In genomic region chr10:42963302-42963701, GRCh38 we compare ENCODE assay signal across 20 cellular contexts.
A peak's percentile ranks its signal among the peaks of the same experiment; 100 is the strongest.
DNase-seq lines count a peak whose midpoint lies in the region; ATAC-seq, FAIRE-seq and TF ChIP-seq lines count a peak whose summit lies in the region.
"Had no signal": no experiment of that assay in that cellular context is flagged by ENCODE, and none has a peak within 500 bp of the region (broad histone marks: within the 10 kb centered on the region; RNA-seq: fewer than 3 reads in every experiment).

No MANE protein-coding gene starts in this region.

- peaks cover 13% of the 10 kb centered on the region for H3K4me1 Mint-ChIP-seq in GM23338
- H3K4me1 Mint-ChIP-seq: T-cell had no signal

- H3K27me3 ChIP-seq in GM23338 (ENCODE audit: insufficient read depth) (no peaks in the 10 kb centered on the region), K562 (ENCODE audit: control insufficient read depth in 2 of 2, insufficient read depth in 2 of 2, low read length in 2 of 2) (peaks cover 0 to 4% of the 10 kb centered on the region in 2 experiments; a peak in 2 of 5 replicates), osteoblast (ENCODE audit: insufficient read depth, low read length) (no peaks in the 10 kb centered on the region)

- H3F3A ChIP-seq in GM23338 (replicated peaks; ENCODE audit: low read depth) = no peaks in the 10 kb centered on the region

- 1% methylated on average over 6 of the region's 7 CpGs for WGBS in K562 (ENCODE audit: insufficient coverage, low coverage, missing lambda C conversion rate)

- H3K4me1 ChIP-seq in GM23338 (ENCODE audit: insufficient read depth) = no peaks in the 10 kb centered on the region
- peaks cover 0 to 5% of the 10 kb centered on the region in 2 experiments; a peak in 2 of 5 replicates for H3K4me1 ChIP-seq in K562 (replicated peaks in 1 of 2; ENCODE audit: control insufficient read depth in 2 of 2, insufficient read depth in 2 of 2, low read length in 2 of 2)
- H3K4me1 ChIP-seq in osteoblast (ENCODE audit: insufficient read depth, low read length) = no peaks in the 10 kb centered on the region

- no peaks in the 10 kb centered on the region for H3K9me1 ChIP-seq in K562 (ENCODE audit: control insufficient read depth, insufficient read depth, low read length)

- H3K27ac ChIP-seq in GM23338 (ENCODE audit: low read depth) = no peak overlapping the region
- H3K27ac ChIP-seq in K562 (ENCODE audit: extremely low read depth, low read depth, low read length) = no peak overlapping the region
- no peak overlapping the region for H3K27ac ChIP-seq in osteoblast (ENCODE audit: low read depth, low read length)

- in situ Hi-C loops in K562 (cut with MboI) = no loop called here

- H3K27me3 Mint-ChIP-seq in GM23338 (ENCODE audit: insufficient read depth, low read depth, poor library complexity) = peaks cover 6% of the 10 kb centered on the region

- POLR2A ChIA-PET in K562 (lab: Yijun Ruan, JAX) = interaction anchor here (0.9 kb wide), 1 partner anchor 13 kb away, joined by 3 read pairs; no protein-coding TSS in a partner anchor

- BruUV-seq in K562 (replicated peaks; lab: Mats Ljungman, UMichigan) = no TSS peak

- no peak overlapping the region for H2AFZ ChIP-seq in GM23338
- no peak overlapping the region for H2AFZ ChIP-seq in K562 (ENCODE audit: low read depth, low read length)
- no peak overlapping the region for H2AFZ ChIP-seq in osteoblast (ENCODE audit: low read length)

- no peak for FAIRE-seq in K562 (lab: Jason Lieb, UNC)
- FAIRE-seq: RCC 7860 had no signal

- no peaks in the 10 kb centered on the region for H3K9me2 ChIP-seq in GM23338 (ENCODE audit: insufficient read depth)

- H3K27ac Mint-ChIP-seq in GM23338 = no peak overlapping the region
- H3K27ac Mint-ChIP-seq: T-cell had no signal

- H3K79me2 ChIP-seq in GM23338 (replicated peaks; ENCODE audit: insufficient read depth) (no peaks in the 10 kb centered on the region), K562 (ENCODE audit: control insufficient read depth, insufficient read depth, low read length) (no peaks in the 10 kb centered on the region), osteoblast (ENCODE audit: insufficient read depth, low read length) (no peaks in the 10 kb centered on the region)

- H3K4me3 Mint-ChIP-seq in GM23338 = no peak overlapping the region
- H3K4me3 Mint-ChIP-seq: T-cell had no signal

- intact Hi-C loops in K562 (cut with micrococcal nuclease) = no loop called here

- TF ChIP-seq CTCF in GM23338 (conservative IDR thresholded peaks at IDR 0.05; ENCODE audit: low read depth in 2 of 2) (no peak), K562 (IDR thresholded peaks at IDR 0.05 in 2 of 3, conservative IDR thresholded peaks at IDR 0.05 in 1 of 3; ENCODE audit: insufficient read depth in 2 of 3, low read depth in 1 of 3, low read length in 3 of 3) (no peak), osteoblast (IDR thresholded peaks at IDR 0.05; ENCODE audit: extremely low read depth, low read depth, low read length) (no peak)

- no peak for TF ChIP-seq RAD21 in K562 (CRISPR knock-in tag; conservative IDR thresholded peaks at IDR 0.05 in 1 of 2, IDR thresholded peaks at IDR 0.05 in 1 of 2)

- H3K9me3 ChIP-seq in K562 (replicated peaks; ENCODE audit: control insufficient read depth, insufficient read depth, low read depth, low read length) (no peaks in the 10 kb centered on the region), osteoblast (ENCODE audit: low read depth, low read length) (no peaks in the 10 kb centered on the region)

- TF ChIP-seq EP300 in K562 (IDR thresholded peaks at IDR 0.05; ENCODE audit: low read length) = no peak

- CTCF ChIA-PET in K562 (lab: Yijun Ruan, JAX; ENCODE audit: low intra/inter-chr PET ratio) = no interaction called here

- H3K9me3 Mint-ChIP-seq in GM23338 = peaks cover 9% of the 10 kb centered on the region; the same call in 2 of the 3 replicates
- H3K9me3 Mint-ChIP-seq: T-cell had no signal

- TF ChIP-seq POLR2A in K562 (conservative IDR thresholded peaks at IDR 0.05) = no peak

- H3K4me2 ChIP-seq in GM23338 (no peak overlapping the region), K562 (ENCODE audit: insufficient read depth, low read length) (no peak overlapping the region), osteoblast (ENCODE audit: insufficient read depth, low read length) (no peak overlapping the region)

- DNase-seq in GM23338 (ENCODE audit: low spot score) (peak; percentile 34), NOMO-1 treated with DMSO at 0.1 percent for 48 hours (lab: John Stamatoyannopoulos, UW; ENCODE audit: unreplicated experiment) (peak; percentile 92), K562 (ENCODE audit: extremely low read depth in 1 of 4, low spot score in 3 of 4) (no peak), osteoblast (ENCODE audit: insufficient read length, low spot score, missing footprints) (peak; percentile 9), cerebellar cortex (ENCODE audit: low spot score) (no peak), T1000 (lab: John Stamatoyannopoulos, UW) (no peak), HuH-7.5 (ENCODE audit: low spot score) (no peak)
- DNase-seq: activated CD8-positive, alpha-beta memory T cell treated with anti-CD3 and anti-CD28 coated beads, Interleukin-2, amount 50 U/mL, for 4 hours; activated gamma-delta T cell treated with Interleukin-2 at 50 U/mL for 16 hours; cerebellar nuclear complex; hippocampal formation; kidney glomerular epithelial cell; NCI-H2171; NCI-H774; nucleus accumbens; stimulated activated CD4-positive, alpha-beta T cell treated with anti-CD3 and anti-CD28 coated beads, Interleukin-4, amount 100 ng/mL, for 1 hour had no signal

- H3K36me3 Mint-ChIP-seq in GM23338 (ENCODE audit: low read depth) = peaks cover 6% of the 10 kb centered on the region; the same call in 2 of the 3 replicates
- H3K36me3 Mint-ChIP-seq: T-cell had no signal

- H3K9ac ChIP-seq in K562 (ENCODE audit: insufficient read depth in 1 of 2, low read depth in 2 of 2, low read length in 2 of 2) = no peak overlapping the region

- H4K20me1 ChIP-seq in GM23338 (replicated peaks; ENCODE audit: insufficient read depth) (no peaks in the 10 kb centered on the region), K562 (replicated peaks; ENCODE audit: control insufficient read depth, insufficient read depth, low read length) (no peaks in the 10 kb centered on the region), osteoblast (ENCODE audit: insufficient read depth, low read length) (no peaks in the 10 kb centered on the region)

- H3K4me3 ChIP-seq in GM23338 = no peak overlapping the region
- H3K4me3 ChIP-seq in K562 = no peak overlapping the region
- H3K4me3 ChIP-seq in osteoblast (ENCODE audit: insufficient read depth, low read length) = no peak overlapping the region

- peak; percentile 52 for ATAC-seq in GM23338
- ATAC-seq in K562 = peak; percentile 40; the same call in 1 of the 3 replicates
- no peak for ATAC-seq in GM21528 (IDR thresholded peaks at IDR 0.05; ENCODE audit: low FRiP score, unreplicated experiment)
- ATAC-seq: activated CD4-positive, CD25-positive, alpha-beta regulatory T cell treated with anti-CD3 and anti-CD28 coated beads, Interleukin-2, amount 50 U/mL, for 24 hours; T-cell had no signal

- H3K36me3 ChIP-seq in GM23338 (ENCODE audit: insufficient read depth) = no peaks in the 10 kb centered on the region
- no peaks in the 10 kb centered on the region for H3K36me3 ChIP-seq in K562 (ENCODE audit: control insufficient read depth, insufficient read depth, low read length)
- H3K36me3 ChIP-seq in osteoblast (ENCODE audit: insufficient read depth, low read length) = no peaks in the 10 kb centered on the region

TF ChIP-seq in GM23338, 12 proteins besides CTCF, POLR2A, EP300 and RAD21 (continues in another document):
- TF ChIP-seq STAT1 (IDR thresholded peaks at IDR 0.05; ENCODE audit: unreplicated experiment) = no peak

TF ChIP-seq in K562, 482 proteins besides CTCF, POLR2A, EP300 and RAD21 (continues in another document):
- TF ChIP-seq PHF8 (IDR thresholded peaks at IDR 0.05; ENCODE audit: borderline replicate concordance, low read length) (no peak), TSHZ1 (CRISPR knock-in tag; IDR thresholded peaks at IDR 0.05) (no peak), CREB3L1 (IDR thresholded peaks at IDR 0.05; ENCODE audit: borderline replicate concordance, low read depth) (no peak), MAFF (IDR thresholded peaks at IDR 0.05; ENCODE audit: low read length) (no peak), EWSR1 (IDR thresholded peaks at IDR 0.05; ENCODE audit: borderline replicate concordance, low read depth, partially characterized antibody) (no peak), NRF1 (conservative IDR thresholded peaks at IDR 0.05 in 1 of 2, IDR thresholded peaks at IDR 0.05 in 1 of 2) (no peak), BMI1 (IDR thresholded peaks at IDR 0.05; ENCODE audit: low read length) (no peak)

Comparison
In these comparisons a context has a peak if more than half of its experiments do, and no peak if none do; other contexts are left out.
1. DNase-seq: peak in GM23338 (single experiment), NOMO-1 treated with DMSO at 0.1 percent for 48 hours (single experiment) and osteoblast (single experiment); none in K562 (0 of 4), cerebellar cortex (single experiment), T1000 (single experiment) and HuH-7.5 (single experiment).